Comparison of ENCODE assay signal across 1 cellular context in the genomic region with DNA sequence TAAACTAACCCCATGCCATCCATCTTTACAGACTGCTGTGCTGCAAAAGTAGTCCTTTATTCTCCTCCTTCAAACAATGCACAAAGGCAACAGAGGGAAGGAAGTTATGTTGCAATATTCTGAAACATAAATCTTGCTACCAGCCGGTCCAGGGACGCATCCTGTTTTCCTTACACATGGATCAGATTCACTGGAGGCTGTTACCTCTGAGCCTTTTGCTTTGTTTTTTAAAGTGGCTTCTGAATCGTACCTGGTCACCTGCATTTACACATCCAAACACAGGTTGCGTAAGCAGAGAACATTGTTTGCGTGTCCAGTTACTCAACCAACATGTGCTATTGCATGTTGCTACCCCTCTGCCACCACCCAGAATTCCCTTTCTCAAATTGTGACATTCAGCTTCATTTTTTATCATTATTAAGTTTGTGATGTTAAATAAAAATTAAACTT.
TF ChIP-seq lines count a peak whose summit lies in the region.

No MANE protein-coding gene starts in this region.

TF ChIP-seq in HepG2, 621 proteins besides CTCF, POLR2A, EP300 and RAD21 (continued from another document and continues in another):
- TF ChIP-seq, protein P1, sequence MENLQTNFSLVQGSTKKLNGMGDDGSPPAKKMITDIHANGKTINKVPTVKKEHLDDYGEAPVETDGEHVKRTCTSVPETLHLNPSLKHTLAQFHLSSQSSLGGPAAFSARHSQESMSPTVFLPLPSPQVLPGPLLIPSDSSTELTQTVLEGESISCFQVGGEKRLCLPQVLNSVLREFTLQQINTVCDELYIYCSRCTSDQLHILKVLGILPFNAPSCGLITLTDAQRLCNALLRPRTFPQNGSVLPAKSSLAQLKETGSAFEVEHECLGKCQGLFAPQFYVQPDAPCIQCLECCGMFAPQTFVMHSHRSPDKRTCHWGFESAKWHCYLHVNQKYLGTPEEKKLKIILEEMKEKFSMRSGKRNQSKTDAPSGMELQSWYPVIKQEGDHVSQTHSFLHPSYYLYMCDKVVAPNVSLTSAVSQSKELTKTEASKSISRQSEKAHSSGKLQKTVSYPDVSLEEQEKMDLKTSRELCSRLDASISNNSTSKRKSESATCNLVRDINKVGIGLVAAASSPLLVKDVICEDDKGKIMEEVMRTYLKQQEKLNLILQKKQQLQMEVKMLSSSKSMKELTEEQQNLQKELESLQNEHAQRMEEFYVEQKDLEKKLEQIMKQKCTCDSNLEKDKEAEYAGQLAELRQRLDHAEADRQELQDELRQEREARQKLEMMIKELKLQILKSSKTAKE (CRISPR knock-in tag; IDR thresholded peaks at IDR 0.05; ENCODE audit: borderline replicate concordance) = peak; percentile 73
- TF ChIP-seq ZNF546 (CRISPR knock-in tag; conservative IDR thresholded peaks at IDR 0.05) = no peak
- TF ChIP-seq, protein P2, sequence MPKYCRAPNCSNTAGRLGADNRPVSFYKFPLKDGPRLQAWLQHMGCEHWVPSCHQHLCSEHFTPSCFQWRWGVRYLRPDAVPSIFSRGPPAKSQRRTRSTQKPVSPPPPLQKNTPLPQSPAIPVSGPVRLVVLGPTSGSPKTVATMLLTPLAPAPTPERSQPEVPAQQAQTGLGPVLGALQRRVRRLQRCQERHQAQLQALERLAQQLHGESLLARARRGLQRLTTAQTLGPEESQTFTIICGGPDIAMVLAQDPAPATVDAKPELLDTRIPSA (CRISPR knock-in tag; IDR thresholded peaks at IDR 0.05; ENCODE audit: borderline replicate concordance) = no peak
- TF ChIP-seq TBX2 (CRISPR knock-in tag; IDR thresholded peaks at IDR 0.05; ENCODE audit: borderline replicate concordance) = peak; percentile 94
- no peak for TF ChIP-seq ZNF333 (CRISPR knock-in tag; IDR thresholded peaks at IDR 0.05; ENCODE audit: borderline replicate concordance)
- no peak for TF ChIP-seq ZKSCAN5 (CRISPR knock-in tag; IDR thresholded peaks at IDR 0.05)
- no peak for TF ChIP-seq ZNF225 (CRISPR knock-in tag; IDR thresholded peaks at IDR 0.05)
- TF ChIP-seq ELF3 (CRISPR knock-in tag; IDR thresholded peaks at IDR 0.05) = peak; percentile 93
- TF ChIP-seq, protein P3, sequence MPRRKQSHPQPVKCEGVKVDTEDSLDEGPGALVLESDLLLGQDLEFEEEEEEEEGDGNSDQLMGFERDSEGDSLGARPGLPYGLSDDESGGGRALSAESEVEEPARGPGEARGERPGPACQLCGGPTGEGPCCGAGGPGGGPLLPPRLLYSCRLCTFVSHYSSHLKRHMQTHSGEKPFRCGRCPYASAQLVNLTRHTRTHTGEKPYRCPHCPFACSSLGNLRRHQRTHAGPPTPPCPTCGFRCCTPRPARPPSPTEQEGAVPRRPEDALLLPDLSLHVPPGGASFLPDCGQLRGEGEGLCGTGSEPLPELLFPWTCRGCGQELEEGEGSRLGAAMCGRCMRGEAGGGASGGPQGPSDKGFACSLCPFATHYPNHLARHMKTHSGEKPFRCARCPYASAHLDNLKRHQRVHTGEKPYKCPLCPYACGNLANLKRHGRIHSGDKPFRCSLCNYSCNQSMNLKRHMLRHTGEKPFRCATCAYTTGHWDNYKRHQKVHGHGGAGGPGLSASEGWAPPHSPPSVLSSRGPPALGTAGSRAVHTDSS (CRISPR knock-in tag; conservative IDR thresholded peaks at IDR 0.05) = no peak
- TF ChIP-seq, protein P4, sequence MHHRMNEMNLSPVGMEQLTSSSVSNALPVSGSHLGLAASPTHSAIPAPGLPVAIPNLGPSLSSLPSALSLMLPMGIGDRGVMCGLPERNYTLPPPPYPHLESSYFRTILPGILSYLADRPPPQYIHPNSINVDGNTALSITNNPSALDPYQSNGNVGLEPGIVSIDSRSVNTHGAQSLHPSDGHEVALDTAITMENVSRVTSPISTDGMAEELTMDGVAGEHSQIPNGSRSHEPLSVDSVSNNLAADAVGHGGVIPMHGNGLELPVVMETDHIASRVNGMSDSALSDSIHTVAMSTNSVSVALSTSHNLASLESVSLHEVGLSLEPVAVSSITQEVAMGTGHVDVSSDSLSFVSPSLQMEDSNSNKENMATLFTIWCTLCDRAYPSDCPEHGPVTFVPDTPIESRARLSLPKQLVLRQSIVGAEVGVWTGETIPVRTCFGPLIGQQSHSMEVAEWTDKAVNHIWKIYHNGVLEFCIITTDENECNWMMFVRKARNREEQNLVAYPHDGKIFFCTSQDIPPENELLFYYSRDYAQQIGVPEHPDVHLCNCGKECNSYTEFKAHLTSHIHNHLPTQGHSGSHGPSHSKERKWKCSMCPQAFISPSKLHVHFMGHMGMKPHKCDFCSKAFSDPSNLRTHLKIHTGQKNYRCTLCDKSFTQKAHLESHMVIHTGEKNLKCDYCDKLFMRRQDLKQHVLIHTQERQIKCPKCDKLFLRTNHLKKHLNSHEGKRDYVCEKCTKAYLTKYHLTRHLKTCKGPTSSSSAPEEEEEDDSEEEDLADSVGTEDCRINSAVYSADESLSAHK (CRISPR knock-in tag; IDR thresholded peaks at IDR 0.05; ENCODE audit: borderline replicate concordance) = no peak
- TF ChIP-seq, protein P5, sequence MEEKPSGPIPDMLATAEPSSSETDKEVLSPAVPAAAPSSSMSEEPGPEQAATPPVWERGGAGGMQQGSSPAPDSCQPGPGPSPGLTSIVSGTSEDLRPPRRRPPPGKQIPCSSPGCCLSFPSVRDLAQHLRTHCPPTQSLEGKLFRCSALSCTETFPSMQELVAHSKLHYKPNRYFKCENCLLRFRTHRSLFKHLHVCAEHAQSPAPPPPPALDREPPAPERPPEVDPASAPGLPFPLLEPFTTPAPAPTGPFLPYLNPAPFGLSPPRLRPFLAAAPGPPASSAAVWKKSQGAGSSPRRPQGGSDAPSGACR (CRISPR knock-in tag; IDR thresholded peaks at IDR 0.05) = no peak
- TF ChIP-seq, protein P6, sequence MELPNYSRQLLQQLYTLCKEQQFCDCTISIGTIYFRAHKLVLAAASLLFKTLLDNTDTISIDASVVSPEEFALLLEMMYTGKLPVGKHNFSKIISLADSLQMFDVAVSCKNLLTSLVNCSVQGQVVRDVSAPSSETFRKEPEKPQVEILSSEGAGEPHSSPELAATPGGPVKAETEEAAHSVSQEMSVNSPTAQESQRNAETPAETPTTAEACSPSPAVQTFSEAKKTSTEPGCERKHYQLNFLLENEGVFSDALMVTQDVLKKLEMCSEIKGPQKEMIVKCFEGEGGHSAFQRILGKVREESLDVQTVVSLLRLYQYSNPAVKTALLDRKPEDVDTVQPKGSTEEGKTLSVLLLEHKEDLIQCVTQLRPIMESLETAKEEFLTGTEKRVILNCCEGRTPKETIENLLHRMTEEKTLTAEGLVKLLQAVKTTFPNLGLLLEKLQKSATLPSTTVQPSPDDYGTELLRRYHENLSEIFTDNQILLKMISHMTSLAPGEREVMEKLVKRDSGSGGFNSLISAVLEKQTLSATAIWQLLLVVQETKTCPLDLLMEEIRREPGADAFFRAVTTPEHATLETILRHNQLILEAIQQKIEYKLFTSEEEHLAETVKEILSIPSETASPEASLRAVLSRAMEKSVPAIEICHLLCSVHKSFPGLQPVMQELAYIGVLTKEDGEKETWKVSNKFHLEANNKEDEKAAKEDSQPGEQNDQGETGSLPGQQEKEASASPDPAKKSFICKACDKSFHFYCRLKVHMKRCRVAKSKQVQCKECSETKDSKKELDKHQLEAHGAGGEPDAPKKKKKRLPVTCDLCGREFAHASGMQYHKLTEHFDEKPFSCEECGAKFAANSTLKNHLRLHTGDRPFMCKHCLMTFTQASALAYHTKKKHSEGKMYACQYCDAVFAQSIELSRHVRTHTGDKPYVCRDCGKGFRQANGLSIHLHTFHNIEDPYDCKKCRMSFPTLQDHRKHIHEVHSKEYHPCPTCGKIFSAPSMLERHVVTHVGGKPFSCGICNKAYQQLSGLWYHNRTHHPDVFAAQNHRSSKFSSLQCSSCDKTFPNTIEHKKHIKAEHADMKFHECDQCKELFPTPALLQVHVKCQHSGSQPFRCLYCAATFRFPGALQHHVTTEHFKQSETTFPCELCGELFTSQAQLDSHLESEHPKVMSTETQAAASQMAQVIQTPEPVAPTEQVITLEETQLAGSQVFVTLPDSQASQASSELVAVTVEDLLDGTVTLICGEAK (IDR thresholded peaks at IDR 0.05) = no peak
- TF ChIP-seq, protein P6 (CRISPR knock-in tag; IDR thresholded peaks at IDR 0.05) = no peak; the same call in 1 of the 2 replicates
- no peak for TF ChIP-seq ZMAT3 (CRISPR knock-in tag; conservative IDR thresholded peaks at IDR 0.05)
- peak; percentile 87; the same call in 1 of the 2 replicates for TF ChIP-seq PHF21A (CRISPR knock-in tag; IDR thresholded peaks at IDR 0.05)
- TF ChIP-seq, protein P7, sequence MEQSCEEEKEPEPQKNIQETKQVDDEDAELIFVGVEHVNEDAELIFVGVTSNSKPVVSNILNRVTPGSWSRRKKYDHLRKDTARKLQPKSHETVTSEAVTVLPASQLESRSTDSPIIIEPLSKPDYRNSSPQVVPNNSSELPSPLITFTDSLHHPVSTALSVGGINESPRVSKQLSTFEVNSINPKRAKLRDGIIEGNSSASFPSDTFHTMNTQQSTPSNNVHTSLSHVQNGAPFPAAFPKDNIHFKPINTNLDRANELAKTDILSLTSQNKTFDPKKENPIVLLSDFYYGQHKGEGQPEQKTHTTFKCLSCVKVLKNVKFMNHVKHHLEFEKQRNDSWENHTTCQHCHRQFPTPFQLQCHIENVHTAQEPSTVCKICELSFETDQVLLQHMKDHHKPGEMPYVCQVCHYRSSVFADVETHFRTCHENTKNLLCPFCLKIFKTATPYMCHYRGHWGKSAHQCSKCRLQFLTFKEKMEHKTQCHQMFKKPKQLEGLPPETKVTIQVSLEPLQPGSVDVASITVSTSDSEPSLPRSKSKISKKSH (CRISPR knock-in tag; IDR thresholded peaks at IDR 0.05; ENCODE audit: borderline replicate concordance) = no peak
- TF ChIP-seq RARG (CRISPR knock-in tag; IDR thresholded peaks at IDR 0.05; ENCODE audit: low read depth) = no peak
- TF ChIP-seq, protein P8, sequence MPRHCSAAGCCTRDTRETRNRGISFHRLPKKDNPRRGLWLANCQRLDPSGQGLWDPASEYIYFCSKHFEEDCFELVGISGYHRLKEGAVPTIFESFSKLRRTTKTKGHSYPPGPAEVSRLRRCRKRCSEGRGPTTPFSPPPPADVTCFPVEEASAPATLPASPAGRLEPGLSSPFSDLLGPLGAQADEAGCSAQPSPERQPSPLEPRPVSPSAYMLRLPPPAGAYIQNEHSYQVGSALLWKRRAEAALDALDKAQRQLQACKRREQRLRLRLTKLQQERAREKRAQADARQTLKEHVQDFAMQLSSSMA (CRISPR knock-in tag; IDR thresholded peaks at IDR 0.05) = no peak
- TF ChIP-seq, protein P9, sequence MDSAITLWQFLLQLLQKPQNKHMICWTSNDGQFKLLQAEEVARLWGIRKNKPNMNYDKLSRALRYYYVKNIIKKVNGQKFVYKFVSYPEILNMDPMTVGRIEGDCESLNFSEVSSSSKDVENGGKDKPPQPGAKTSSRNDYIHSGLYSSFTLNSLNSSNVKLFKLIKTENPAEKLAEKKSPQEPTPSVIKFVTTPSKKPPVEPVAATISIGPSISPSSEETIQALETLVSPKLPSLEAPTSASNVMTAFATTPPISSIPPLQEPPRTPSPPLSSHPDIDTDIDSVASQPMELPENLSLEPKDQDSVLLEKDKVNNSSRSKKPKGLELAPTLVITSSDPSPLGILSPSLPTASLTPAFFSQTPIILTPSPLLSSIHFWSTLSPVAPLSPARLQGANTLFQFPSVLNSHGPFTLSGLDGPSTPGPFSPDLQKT (CRISPR knock-in tag; IDR thresholded peaks at IDR 0.05; ENCODE audit: borderline replicate concordance) = no peak
- no peak for TF ChIP-seq REXO4 (CRISPR knock-in tag; IDR thresholded peaks at IDR 0.05; ENCODE audit: borderline replicate concordance)
- TF ChIP-seq TCF12 (IDR thresholded peaks at IDR 0.05) = no peak
- 0 out of 2 replicates have a peak, but pooled peaks have one; percentile 35 for TF ChIP-seq TCF12 (CRISPR knock-in tag; IDR thresholded peaks at IDR 0.05)
- TF ChIP-seq, protein P10, sequence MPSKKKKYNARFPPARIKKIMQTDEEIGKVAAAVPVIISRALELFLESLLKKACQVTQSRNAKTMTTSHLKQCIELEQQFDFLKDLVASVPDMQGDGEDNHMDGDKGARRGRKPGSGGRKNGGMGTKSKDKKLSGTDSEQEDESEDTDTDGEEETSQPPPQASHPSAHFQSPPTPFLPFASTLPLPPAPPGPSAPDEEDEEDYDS (CRISPR knock-in tag; IDR thresholded peaks at IDR 0.05) = peak; percentile 72
- TF ChIP-seq, protein P11, sequence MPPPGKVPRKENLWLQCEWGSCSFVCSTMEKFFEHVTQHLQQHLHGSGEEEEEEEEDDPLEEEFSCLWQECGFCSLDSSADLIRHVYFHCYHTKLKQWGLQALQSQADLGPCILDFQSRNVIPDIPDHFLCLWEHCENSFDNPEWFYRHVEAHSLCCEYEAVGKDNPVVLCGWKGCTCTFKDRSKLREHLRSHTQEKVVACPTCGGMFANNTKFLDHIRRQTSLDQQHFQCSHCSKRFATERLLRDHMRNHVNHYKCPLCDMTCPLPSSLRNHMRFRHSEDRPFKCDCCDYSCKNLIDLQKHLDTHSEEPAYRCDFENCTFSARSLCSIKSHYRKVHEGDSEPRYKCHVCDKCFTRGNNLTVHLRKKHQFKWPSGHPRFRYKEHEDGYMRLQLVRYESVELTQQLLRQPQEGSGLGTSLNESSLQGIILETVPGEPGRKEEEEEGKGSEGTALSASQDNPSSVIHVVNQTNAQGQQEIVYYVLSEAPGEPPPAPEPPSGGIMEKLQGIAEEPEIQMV (CRISPR knock-in tag; IDR thresholded peaks at IDR 0.05; ENCODE audit: low read depth) = no peak
- peak; percentile 74 for TF ChIP-seq THAP11 (CRISPR knock-in tag; IDR thresholded peaks at IDR 0.05)
- TF ChIP-seq, protein P12, sequence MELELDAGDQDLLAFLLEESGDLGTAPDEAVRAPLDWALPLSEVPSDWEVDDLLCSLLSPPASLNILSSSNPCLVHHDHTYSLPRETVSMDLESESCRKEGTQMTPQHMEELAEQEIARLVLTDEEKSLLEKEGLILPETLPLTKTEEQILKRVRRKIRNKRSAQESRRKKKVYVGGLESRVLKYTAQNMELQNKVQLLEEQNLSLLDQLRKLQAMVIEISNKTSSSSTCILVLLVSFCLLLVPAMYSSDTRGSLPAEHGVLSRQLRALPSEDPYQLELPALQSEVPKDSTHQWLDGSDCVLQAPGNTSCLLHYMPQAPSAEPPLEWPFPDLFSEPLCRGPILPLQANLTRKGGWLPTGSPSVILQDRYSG (CRISPR knock-in tag; IDR thresholded peaks at IDR 0.05) = no peak
- TF ChIP-seq ZNF484 (CRISPR knock-in tag; IDR thresholded peaks at IDR 0.05; ENCODE audit: borderline replicate concordance, low read depth) = no peak
